Comparison of ENCODE assay signal across 8 cellular contexts in genomic region chr14:61730756-61731373, GRCh38. TPM values are rescaled to one million over a fixed set of nuclear protein-coding genes. Genes with fewer than 3 reads are reported as not detected.
DNase-seq lines count a peak whose midpoint lies in the region; ATAC-seq, FAIRE-seq and TF ChIP-seq lines count a peak whose summit lies in the region.

No MANE protein-coding gene starts in this region.

- no peak overlapping the region for H3K27ac ChIP-seq in DND-41 (ENCODE audit: low read length)
- H3K27ac ChIP-seq in neural cell (ENCODE audit: low read length) = no peak overlapping the region
- H3K27ac ChIP-seq in small intestine (ENCODE audit: low read depth in 1 of 2, low read length in 1 of 2) = no peak overlapping the region

- H2AFZ ChIP-seq in DND-41 (ENCODE audit: low read depth, low read length) (no peak overlapping the region), neural cell (ENCODE audit: low read depth, low read length) (no peak overlapping the region)

- no peak for TF ChIP-seq EP300 in neural cell (conservative IDR thresholded peaks at IDR 0.05; ENCODE audit: poor library complexity, severe bottlenecking)

- H3K9me2 ChIP-seq in neural cell (ENCODE audit: insufficient read depth, low read length) = no peaks in the 10 kb centered on the region

- H3K27me3 ChIP-seq in DND-41 (ENCODE audit: insufficient read depth, low read length, poor library complexity) (no peaks in the 10 kb centered on the region), neural cell (ENCODE audit: insufficient read depth, low read depth, low read length) (no peaks in the 10 kb centered on the region), small intestine (ENCODE audit: control insufficient read depth in 2 of 2, insufficient read depth in 2 of 2, low read length in 2 of 2) (no peaks in the 10 kb centered on the region)

- no peaks in the 10 kb centered on the region for H3F3A ChIP-seq in neural cell (ENCODE audit: insufficient read depth, low read length, poor library complexity, severe bottlenecking)

- H3K9me3 ChIP-seq in DND-41 (ENCODE audit: insufficient read depth, low read length, severe bottlenecking) (no peaks in the 10 kb centered on the region), neural cell (ENCODE audit: low read length) (no peaks in the 10 kb centered on the region), small intestine (ENCODE audit: control insufficient read depth, low read depth) (no peaks in the 10 kb centered on the region)

- H3K79me2 ChIP-seq in DND-41 (ENCODE audit: insufficient read depth, low read length) = peaks cover 2% of the 10 kb centered on the region; the same call in 1 of the 2 replicates
- H3K79me2 ChIP-seq in neural cell (replicated peaks; ENCODE audit: insufficient read depth, low read length) = no peaks in the 10 kb centered on the region

- WGBS in small intestine, 3 donors = 69 to 74% (median 73%) methylated on average over 2 of the region's 2 CpGs

- H3K4me3 ChIP-seq in DND-41 (ENCODE audit: low read depth in 1 of 2, low read length in 2 of 2) (no peak overlapping the region), LNCaP clone FGC (ENCODE audit: low read depth, low read length) (no peak overlapping the region), choroid plexus epithelial cell (ENCODE audit: low read depth, low read length) (no peak overlapping the region), neural cell (ENCODE audit: low read length) (no peak overlapping the region), small intestine (ENCODE audit: low read depth in 1 of 2, low read length in 2 of 2) (no peak overlapping the region)

- TF ChIP-seq RAD21 in neural cell (conservative IDR thresholded peaks at IDR 0.05) = peak; percentile 73

- H3K9ac ChIP-seq in DND-41 (ENCODE audit: low read depth, low read length) = no peak overlapping the region
- H3K9ac ChIP-seq in neural cell (ENCODE audit: low read length) = no peak overlapping the region

- ATAC-seq in DND-41 (ENCODE audit: insufficient read depth, low read depth) (no peak), GM21381 (IDR thresholded peaks at IDR 0.05; ENCODE audit: unreplicated experiment) (no peak), HG02798 (IDR thresholded peaks at IDR 0.05; ENCODE audit: poor library complexity, unreplicated experiment) (no peak)

- H4K20me1 ChIP-seq in DND-41 (ENCODE audit: insufficient read depth, low read length) = peaks cover 2% of the 10 kb centered on the region; the same call in 1 of the 2 replicates
- peaks cover 4% of the 10 kb centered on the region for H4K20me1 ChIP-seq in neural cell (ENCODE audit: insufficient read depth)

- H3K4me1 ChIP-seq in DND-41 (ENCODE audit: insufficient read depth, low read length) (no peaks in the 10 kb centered on the region), small intestine (ENCODE audit: control insufficient read depth in 2 of 2, insufficient read depth in 1 of 2, low read depth in 1 of 2, low read length in 1 of 2) (no peaks in the 10 kb centered on the region)

- peaks cover 99% of the 10 kb centered on the region for H3K36me3 ChIP-seq in DND-41 (ENCODE audit: insufficient read depth, low read length)
- H3K36me3 ChIP-seq in neural cell (ENCODE audit: insufficient read depth, low read length) = peaks cover 23% of the 10 kb centered on the region
- peaks cover 6 to 9% of the 10 kb centered on the region in 2 donors for H3K36me3 ChIP-seq in small intestine (ENCODE audit: control insufficient read depth in 2 of 2, insufficient read depth in 2 of 2, low read length in 2 of 2)

- no peak overlapping the region for H3K4me2 ChIP-seq in DND-41 (ENCODE audit: insufficient read depth, low read length)
- H3K4me2 ChIP-seq in neural cell (ENCODE audit: low read length) = no peak overlapping the region

- no peak for DNase-seq in DND-41
- no peak for DNase-seq in LNCaP clone FGC (ENCODE audit: low read depth)
- no peak for DNase-seq in choroid plexus epithelial cell (ENCODE audit: low read depth)
- DNase-seq in small intestine = no peak
- DNase-seq in GOT3 (lab: John Stamatoyannopoulos, UW) = no peak

- TF ChIP-seq CTCF in DND-41 (IDR thresholded peaks at IDR 0.05; ENCODE audit: borderline replicate concordance, extremely low read depth, low read length, poor library complexity, severe bottlenecking) (peak; percentile 61), LNCaP clone FGC (IDR thresholded peaks at IDR 0.05; ENCODE audit: control insufficient read depth, extremely low read depth, insufficient read depth) (peak; percentile 49), choroid plexus epithelial cell (conservative IDR thresholded peaks at IDR 0.05; ENCODE audit: low read depth, low read length) (peak; percentile 37), neural cell (IDR thresholded peaks at IDR 0.05; ENCODE audit: poor library complexity, severe bottlenecking) (peak; percentile 65)

- no peak for FAIRE-seq in small intestine (lab: Jason Lieb, UNC)

TF ChIP-seq in neural cell, 6 proteins besides CTCF, POLR2A, EP300 and RAD21:
- TF ChIP-seq TAF1 (IDR thresholded peaks at IDR 0.05; ENCODE audit: low read depth) (no peak), SMC3 (conservative IDR thresholded peaks at IDR 0.05; ENCODE audit: poor library complexity) (peak; percentile 82), POLR2AphosphoS5 (IDR thresholded peaks at IDR 0.05) (no peak), MXI1 (conservative IDR thresholded peaks at IDR 0.05; ENCODE audit: poor library complexity, severe bottlenecking) (no peak), REST (IDR thresholded peaks at IDR 0.05; ENCODE audit: borderline replicate concordance) (no peak)
TF ChIP-seq in neural cell: peak in this region for 1.

RNA-seq across cellular contexts. Expression of gene SNAPC1, which starts 31.4 kb away (rescaled TPM):
- polyA plus RNA-seq in neural cell (7.1 TPM in 2 replicates), small intestine (1 to 10 TPM; 1.4 to 3.7 (median 2.2) TPM)
- 10.0 and 10.5 TPM in 2 replicates for polyA minus RNA-seq in neural cell

RNA-seq across cellular contexts. Expression of gene HIF1A, which starts 35.6 kb away (rescaled TPM):
- 68.3 and 75.0 TPM in 2 replicates for polyA plus RNA-seq in neural cell
- 157 and 177 TPM in 2 replicates for polyA minus RNA-seq in neural cell
- polyA plus RNA-seq in small intestine = 10 to 100 TPM; 19.5 to 49.1 (median 21.2) TPM
